Comparison of ENCODE assay signal across 11 cellular contexts in genomic region chr6:158797331-158798202, GRCh38. TPM values are rescaled to one million over a fixed set of nuclear protein-coding genes. Genes with fewer than 3 reads are reported as not detected.
DNase-seq lines count a peak whose midpoint lies in the region; ATAC-seq and TF ChIP-seq lines count a peak whose summit lies in the region.
"Had no signal": no experiment of that assay in that cellular context is flagged by ENCODE, and none has a peak within 500 bp of the region (broad histone marks: within the 10 kb centered on the region; RNA-seq: fewer than 3 reads in every experiment).

No MANE protein-coding gene starts in this region.

- H3K9me3 ChIP-seq in heart left ventricle (no peaks in the 10 kb centered on the region), thyroid gland (no peaks in the 10 kb centered on the region)
- H3K9me3 ChIP-seq: Caco-2, psoas muscle had no signal

- H3K27ac Mint-ChIP-seq in activated T-cell treated with anti-CD3 and anti-CD28 coated beads, Interleukin-2, amount 50 U/mL, for 24 hours: peak overlapping the region; percentile 85
- peak overlapping the region; percentile 88 for H3K27ac Mint-ChIP-seq in activated naive CD8-positive, alpha-beta T cell

- DNase-seq in activated T-cell treated with anti-CD3 and anti-CD28 coated beads, Interleukin-2, amount 50 U/mL, for 24 hours: no peak
- DNase-seq in activated T-cell treated with anti-CD3 and anti-CD28 coated beads, Interleukin-2, amount 50 U/mL, for 1 hour: no peak
- DNase-seq in heart left ventricle (no peak), thyroid gland (peak in 1 of 2 donors; percentile 53), A172 (ENCODE audit: low spot score) (no peak)
- DNase-seq: Caco-2; psoas muscle; stimulated activated naive CD4-positive, alpha-beta T cell treated with Interleukin-2 at 50 U/mL for 16 hours had no signal

- H3K27me3 Mint-ChIP-seq in activated T-cell treated with anti-CD3 and anti-CD28 coated beads, Interleukin-2, amount 50 U/mL, for 24 hours: no peaks in the 10 kb centered on the region
- H3K27me3 Mint-ChIP-seq in activated naive CD8-positive, alpha-beta T cell: no peaks in the 10 kb centered on the region

- 33 to 46% (median 39%) methylated on average over 3 of the region's 3 CpGs for WGBS in heart left ventricle, 4 donors
- WGBS in thyroid gland, 2 donors: 40 to 44% methylated on average over 3 of the region's 3 CpGs

- H3K4me3 ChIP-seq in heart left ventricle (no peak overlapping the region), thyroid gland (replicated peaks in 1 of 3) (no peak overlapping the region)
- H3K4me3 ChIP-seq: psoas muscle had no signal

- H3K4me1 ChIP-seq in heart left ventricle: peaks cover 3 to 89% (median 47%) of the 10 kb centered on the region in 12 donors
- peaks cover 62 to 81% of the 10 kb centered on the region in 2 donors for H3K4me1 ChIP-seq in thyroid gland

- TF ChIP-seq CTCF in heart left ventricle (IDR thresholded peaks at IDR 0.05) (no peak), thyroid gland (IDR thresholded peaks at IDR 0.05) (no peak)

- H3K4me1 Mint-ChIP-seq in activated T-cell treated with anti-CD3 and anti-CD28 coated beads, Interleukin-2, amount 50 U/mL, for 24 hours (ENCODE audit: low read depth): peaks cover 95% of the 10 kb centered on the region
- peaks cover 90% of the 10 kb centered on the region for H3K4me1 Mint-ChIP-seq in activated naive CD8-positive, alpha-beta T cell (ENCODE audit: low read depth)

- H3K36me3 ChIP-seq in heart left ventricle: no peaks in the 10 kb centered on the region
- H3K36me3 ChIP-seq in thyroid gland: no peaks in the 10 kb centered on the region

- H3K27me3 ChIP-seq in heart left ventricle (no peaks in the 10 kb centered on the region), thyroid gland (no peaks in the 10 kb centered on the region)

- peaks cover 82% of the 10 kb centered on the region for H3K36me3 Mint-ChIP-seq in activated T-cell treated with anti-CD3 and anti-CD28 coated beads, Interleukin-2, amount 50 U/mL, for 24 hours (ENCODE audit: low read depth)
- peaks cover 16% of the 10 kb centered on the region for H3K36me3 Mint-ChIP-seq in activated naive CD8-positive, alpha-beta T cell

- intact Hi-C loops in heart left ventricle (cut with DNase I): loop anchor here in 3 of 10 donors (5.0 to 10.0 kb wide), 3 partner anchors 93 to 177 kb away; no protein-coding TSS in a partner anchor
- intact Hi-C loops in thyroid gland (cut with DNase I): no loop called here

- peak overlapping the region; percentile 20 for H3K4me3 Mint-ChIP-seq in activated T-cell treated with anti-CD3 and anti-CD28 coated beads, Interleukin-2, amount 50 U/mL, for 24 hours
- peak overlapping the region; percentile 61 for H3K4me3 Mint-ChIP-seq in activated naive CD8-positive, alpha-beta T cell

- TF ChIP-seq POLR2A in heart left ventricle (IDR thresholded peaks at IDR 0.05) (no peak), thyroid gland (IDR thresholded peaks at IDR 0.05) (no peak)

- no peaks in the 10 kb centered on the region for H3K9me3 Mint-ChIP-seq in activated T-cell treated with anti-CD3 and anti-CD28 coated beads, Interleukin-2, amount 50 U/mL, for 24 hours
- no peaks in the 10 kb centered on the region for H3K9me3 Mint-ChIP-seq in activated naive CD8-positive, alpha-beta T cell (ENCODE audit: low read depth)

- ATAC-seq in heart left ventricle: peak in 3 of 4 donors; percentile 4 to 18 (median 18)
- ATAC-seq in GM19395 (IDR thresholded peaks at IDR 0.05; ENCODE audit: unreplicated experiment): no peak
- ATAC-seq in HG03442 (IDR thresholded peaks at IDR 0.05; ENCODE audit: unreplicated experiment): no peak
- ATAC-seq: psoas muscle had no signal

- H3K27ac ChIP-seq in heart left ventricle (peak overlapping the region in 11 of 12 donors; percentile 25 to 77 (median 74)), thyroid gland (peak overlapping the region; percentile 2 to 70 (median 67))
- H3K27ac ChIP-seq: psoas muscle had no signal

RNA-seq across cellular contexts. Expression of gene EZR, which starts 21.6 kb away (rescaled TPM):
- 100 to 1,000 TPM; 114 to 293 (median 161) TPM for total RNA-seq in heart left ventricle
- polyA plus RNA-seq in heart left ventricle: 100 to 1,000 TPM; 121 to 541 TPM
- total RNA-seq in thyroid gland: 100 to 1,000 TPM; 221 to 412 (median 339) TPM
- 446 and 456 TPM in 2 replicates for total RNA-seq in A172 (2014; rRNA removed; shearing (Covaris generic))

Comparison
In these comparisons a context has a peak if more than half of its experiments do, and no peak if none do; other contexts are left out.
1. ATAC-seq: peak in heart left ventricle (3 of 4); none in GM19395 (single experiment) and HG03442 (single experiment).